ENCODE assay signal across 2 cellular contexts in genomic region chr6:125962900-125963497, GRCh38.
TF ChIP-seq lines count a peak whose summit lies in the region.

No MANE protein-coding gene starts in this region.

TF ChIP-seq in liver, 16 proteins besides CTCF, POLR2A, EP300 and RAD21:
- no peak for TF ChIP-seq ZBTB33 (IDR thresholded peaks at IDR 0.05)
- no peak for TF ChIP-seq JUND (IDR thresholded peaks at IDR 0.05)
- TF ChIP-seq RXRA (IDR thresholded peaks at IDR 0.05) = peak in 1 of 2 donors; percentile 43
- no peak for TF ChIP-seq HNF4G (IDR thresholded peaks at IDR 0.05)
- TF ChIP-seq EGR1 (IDR thresholded peaks at IDR 0.05; ENCODE audit: low read depth in 2 of 2) = peak in 1 of 2 donors; percentile 53
- no peak for TF ChIP-seq ATF3 (IDR thresholded peaks at IDR 0.05)
- TF ChIP-seq GABPA (IDR thresholded peaks at IDR 0.05 in 1 of 2, conservative IDR thresholded peaks at IDR 0.05 in 1 of 2) = no peak
- no peak for TF ChIP-seq SP1 (IDR thresholded peaks at IDR 0.05)
- TF ChIP-seq YY1 (IDR thresholded peaks at IDR 0.05) = peak; percentile 45
- TF ChIP-seq HNF4A (conservative IDR thresholded peaks at IDR 0.05) = peak in 1 of 2 donors; percentile 67
- no peak for TF ChIP-seq FOXA1 (IDR thresholded peaks at IDR 0.05)
- no peak for TF ChIP-seq NR2F2 (IDR thresholded peaks at IDR 0.05)
- peak; percentile 60 for TF ChIP-seq MAX (IDR thresholded peaks at IDR 0.05)
- no peak for TF ChIP-seq TAF1 (conservative IDR thresholded peaks at IDR 0.05)
- no peak for TF ChIP-seq FOXA2 (IDR thresholded peaks at IDR 0.05)
- TF ChIP-seq REST (IDR thresholded peaks at IDR 0.05) = no peak

TF ChIP-seq in HepG2, 621 proteins besides CTCF, POLR2A, EP300 and RAD21:
- TF ChIP-seq GATA4 (IDR thresholded peaks at IDR 0.05; ENCODE audit: borderline replicate concordance, low read depth) (no peak), ZNF615 (CRISPR knock-in tag; IDR thresholded peaks at IDR 0.05; ENCODE audit: borderline replicate concordance) (no peak), CERS6 (CRISPR knock-in tag; IDR thresholded peaks at IDR 0.05) (no peak), ZNF407 (CRISPR knock-in tag; IDR thresholded peaks at IDR 0.05; ENCODE audit: not compliant biosample characterization) (no peak), MXI1 (IDR thresholded peaks at IDR 0.05; ENCODE audit: borderline replicate concordance, low read depth, low read length) (no peak), THAP8 (CRISPR knock-in tag; IDR thresholded peaks at IDR 0.05; ENCODE audit: borderline replicate concordance) (no peak), MED13 (CRISPR knock-in tag; IDR thresholded peaks at IDR 0.05) (no peak), ETS1 (CRISPR knock-in tag; IDR thresholded peaks at IDR 0.05) (no peak), HDAC1 (CRISPR knock-in tag; IDR thresholded peaks at IDR 0.05) (no peak), DMTF1 (CRISPR knock-in tag; IDR thresholded peaks at IDR 0.05) (no peak), RORA (CRISPR knock-in tag; IDR thresholded peaks at IDR 0.05) (no peak), ZNF513 (CRISPR knock-in tag; conservative IDR thresholded peaks at IDR 0.05) (no peak), PHF20 (CRISPR knock-in tag; IDR thresholded peaks at IDR 0.05) (no peak), JDP2 (CRISPR knock-in tag; IDR thresholded peaks at IDR 0.05; ENCODE audit: borderline replicate concordance) (no peak), NCOA5 (CRISPR knock-in tag; IDR thresholded peaks at IDR 0.05) (no peak)
